ENCODE assay signal across 1 cellular context in genomic region chr3:121231872-121232271, GRCh38.
TF ChIP-seq lines count a peak whose summit lies in the region.

No MANE protein-coding gene starts in this region.

TF ChIP-seq in A549, 52 proteins besides CTCF, POLR2A, EP300 and RAD21 (continued from another document):
- TF ChIP-seq JUNB (IDR thresholded peaks at IDR 0.05) (no peak), CBX8 (IDR thresholded peaks at IDR 0.05) (no peak), RCOR1 (IDR thresholded peaks at IDR 0.05; ENCODE audit: low read depth, low read length) (no peak)
TF ChIP-seq in A549: peak in this region for 0.
